In the genomic region with DNA sequence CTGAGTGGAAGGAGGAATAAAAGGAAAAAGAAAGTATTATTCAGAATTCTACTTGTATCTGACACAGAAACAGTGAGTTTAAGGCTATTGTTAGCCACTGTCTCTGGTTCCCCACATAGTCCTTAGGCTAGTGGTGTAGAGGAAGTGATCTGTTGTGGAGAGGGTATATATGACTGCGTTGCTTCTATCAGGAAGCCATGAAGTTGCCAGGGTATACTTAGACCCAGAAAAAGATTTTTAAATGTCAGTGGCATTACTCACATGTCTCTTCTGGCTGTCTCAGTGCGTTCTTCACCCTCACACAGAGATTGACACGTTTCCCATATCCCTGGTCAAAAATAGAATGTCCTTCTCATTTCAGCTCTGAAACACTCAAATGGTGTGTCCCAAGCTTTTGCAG, we compare ENCODE assay signal across 1 cellular context.
TF ChIP-seq lines count a peak whose summit lies in the region.

No MANE protein-coding gene starts in this region.

TF ChIP-seq in WTC11, 78 proteins besides CTCF, POLR2A, EP300 and RAD21 (continued from another document):
- no peak for TF ChIP-seq JUN (CRISPR knock-in tag; IDR thresholded peaks at IDR 0.05)
- TF ChIP-seq ATF1 (CRISPR knock-in tag; IDR thresholded peaks at IDR 0.05), result no peak
